Comparison of ENCODE assay signal across 14 cellular contexts in the genomic region with DNA sequence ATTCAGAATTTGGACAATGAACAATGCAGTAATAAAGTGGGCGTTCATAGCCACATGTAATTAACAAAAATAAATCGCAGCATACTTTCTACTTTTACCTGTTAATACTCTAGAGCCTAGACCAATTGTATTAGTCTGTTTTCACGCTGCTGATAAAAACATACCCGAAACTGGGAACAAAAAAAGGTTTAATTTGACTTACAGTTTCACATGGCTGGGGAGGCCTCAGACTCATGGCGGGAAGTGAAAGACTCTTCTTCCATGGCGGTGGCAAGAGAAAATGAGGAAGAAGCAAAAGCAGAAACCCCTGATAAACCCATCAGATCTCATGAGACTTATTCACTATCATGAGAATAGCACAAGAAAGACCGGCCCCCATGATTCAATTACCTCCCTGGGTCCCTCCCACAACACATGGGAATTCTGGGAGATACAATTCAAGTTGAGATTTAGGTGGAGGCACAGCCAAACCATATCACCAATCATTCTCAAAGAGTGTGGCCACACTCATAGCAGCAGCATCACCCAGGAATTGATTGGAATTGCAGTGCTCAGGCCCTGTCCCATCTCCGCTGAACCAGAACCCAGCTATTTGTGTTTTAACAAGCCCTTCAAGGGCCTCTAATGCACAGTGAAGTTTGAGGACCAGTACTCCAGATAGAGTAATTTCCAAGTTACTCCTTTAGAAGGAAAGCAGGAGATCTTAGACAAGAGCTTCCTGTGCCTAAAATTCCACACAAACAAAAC.
DNase-seq lines count a peak whose midpoint lies in the region; ATAC-seq and TF ChIP-seq lines count a peak whose summit lies in the region.
"Had no signal": no experiment of that assay in that cellular context is flagged by ENCODE, and none has a peak within 500 bp of the region (broad histone marks: within the 10 kb centered on the region; RNA-seq: fewer than 3 reads in every experiment).

No MANE protein-coding gene starts in this region.

- DNase-seq in memory B cell (ENCODE audit: low spot score in 2 of 2) = peak; percentile 25 to 49
- DNase-seq in SK-N-SH = no peak
- no peak for DNase-seq in HEK293T (ENCODE audit: extremely low spot score)
- no peak for DNase-seq in stimulated activated CD4-positive, alpha-beta T cell treated with anti-CD3 and anti-CD28 coated beads, Interleukin-4, amount 100 ng/mL, for 1 hour
- DNase-seq in SKM-1 (lab: John Stamatoyannopoulos, UW; ENCODE audit: unreplicated experiment) = no peak
- DNase-seq: activated CD4-positive, CD25-positive, alpha-beta regulatory T cell treated with anti-CD3 and anti-CD28 coated beads, Interleukin-2, amount 50 U/mL, for 72 hours; activated gamma-delta T cell; COR-L47; Right ventricle myocardium superior; trophoblast cell had no signal

- H4K20me1 ChIP-seq in SK-N-SH (ENCODE audit: insufficient read depth) = no peaks in the 10 kb centered on the region

- no peak overlapping the region for H3K9ac ChIP-seq in SK-N-SH

- H3K4me3 ChIP-seq in SK-N-SH (ENCODE audit: low read depth in 2 of 2, low read length in 1 of 2) = no peak overlapping the region
- H3K4me3 ChIP-seq: cardiac muscle cell had no signal

- TF ChIP-seq EP300 in SK-N-SH (IDR thresholded peaks at IDR 0.05; ENCODE audit: borderline replicate concordance in 1 of 2, low read depth in 1 of 2, low read length in 1 of 2) = no peak

- WGBS in SK-N-SH (ENCODE audit: low lambda C conversion rate) = 69% methylated on average over 8 of the region's 8 CpGs

- CTCF ChIA-PET in SK-N-SH (lab: Yijun Ruan, JAX) = interaction anchor here (0.6 kb wide), 1 partner anchor 440 kb away, joined by 3 read pairs; no protein-coding TSS in a partner anchor
- CTCF ChIA-PET in HEK293T (lab: Yijun Ruan, JAX) = no interaction called here

- H3K4me2 ChIP-seq in SK-N-SH = no peak overlapping the region

- H3K27ac ChIP-seq in SK-N-SH (ENCODE audit: low read depth in 2 of 2, low read length in 1 of 2) = no peak overlapping the region
- H3K27ac ChIP-seq: cardiac muscle cell had no signal

- no peaks in the 10 kb centered on the region for H3K36me3 ChIP-seq in SK-N-SH (replicated peaks in 1 of 2; ENCODE audit: control insufficient read depth in 1 of 2, insufficient read depth in 2 of 2, low read length in 1 of 2)
- H3K36me3 ChIP-seq: cardiac muscle cell had no signal

- peak overlapping the region; percentile 83 for H3K27ac Mint-ChIP-seq in memory B cell

- TF ChIP-seq RAD21 in SK-N-SH (IDR thresholded peaks at IDR 0.05; ENCODE audit: low read length) = no peak

- no peaks in the 10 kb centered on the region for H3K79me2 ChIP-seq in SK-N-SH (ENCODE audit: insufficient read depth)

- no peaks in the 10 kb centered on the region for H3F3A ChIP-seq in SK-N-SH (replicated peaks; ENCODE audit: insufficient read depth)

- no peak for TF ChIP-seq CTCF in SK-N-SH (IDR thresholded peaks at IDR 0.05)

- H3K4me1 ChIP-seq in SK-N-SH (ENCODE audit: control insufficient read depth in 1 of 2, insufficient read depth in 2 of 2, low read depth in 1 of 2, low read length in 1 of 2) = peaks cover 0 to 10% of the 10 kb centered on the region in 2 experiments; a peak in 2 of 4 replicates

- H3K36me3 Mint-ChIP-seq in memory B cell = no peaks in the 10 kb centered on the region

- ATAC-seq in GM18909 (IDR thresholded peaks at IDR 0.05; ENCODE audit: poor library complexity, unreplicated experiment) (peak; percentile 64), GM21717 (IDR thresholded peaks at IDR 0.05; ENCODE audit: unreplicated experiment) (peak; percentile 85), HG03280 (IDR thresholded peaks at IDR 0.05; ENCODE audit: unreplicated experiment) (peak; percentile 66), memory B cell (ENCODE audit: low read depth) (peak; percentile 81)

- no peaks in the 10 kb centered on the region for H3K27me3 ChIP-seq in SK-N-SH (ENCODE audit: insufficient read depth)
- H3K27me3 ChIP-seq: cardiac muscle cell had no signal

- no peaks in the 10 kb centered on the region for H3K9me3 ChIP-seq in SK-N-SH

- no peaks in the 10 kb centered on the region for H3K9me3 Mint-ChIP-seq in memory B cell

- POLR2A ChIA-PET in SK-N-SH (lab: Yijun Ruan, JAX) (no interaction called here), HEK293T (lab: Yijun Ruan, JAX) (no interaction called here)

- H2AFZ ChIP-seq in SK-N-SH (ENCODE audit: low read depth) = no peak overlapping the region

- H3K27me3 Mint-ChIP-seq in memory B cell = no peaks in the 10 kb centered on the region

- peaks cover 30% of the 10 kb centered on the region for H3K4me1 Mint-ChIP-seq in memory B cell

- peak overlapping the region; percentile 43 for H3K4me3 Mint-ChIP-seq in memory B cell

- H3K9me2 ChIP-seq in SK-N-SH = no peaks in the 10 kb centered on the region

TF ChIP-seq in SK-N-SH, 30 proteins besides CTCF, POLR2A, EP300 and RAD21 (continues in another document):
- no peak for TF ChIP-seq ELF1 (IDR thresholded peaks at IDR 0.05)
- no peak for TF ChIP-seq RCOR1 (IDR thresholded peaks at IDR 0.05; ENCODE audit: low read length)
- TF ChIP-seq, protein P1, sequence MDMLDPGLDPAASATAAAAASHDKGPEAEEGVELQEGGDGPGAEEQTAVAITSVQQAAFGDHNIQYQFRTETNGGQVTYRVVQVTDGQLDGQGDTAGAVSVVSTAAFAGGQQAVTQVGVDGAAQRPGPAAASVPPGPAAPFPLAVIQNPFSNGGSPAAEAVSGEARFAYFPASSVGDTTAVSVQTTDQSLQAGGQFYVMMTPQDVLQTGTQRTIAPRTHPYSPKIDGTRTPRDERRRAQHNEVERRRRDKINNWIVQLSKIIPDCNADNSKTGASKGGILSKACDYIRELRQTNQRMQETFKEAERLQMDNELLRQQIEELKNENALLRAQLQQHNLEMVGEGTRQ (IDR thresholded peaks at IDR 0.05; ENCODE audit: borderline replicate concordance, low read depth, low read length) = no peak
- TF ChIP-seq JUND (IDR thresholded peaks at IDR 0.05) = no peak
- TF ChIP-seq RXRA (IDR thresholded peaks at IDR 0.05; ENCODE audit: borderline replicate concordance, low read depth) = no peak
- TF ChIP-seq, protein P2, sequence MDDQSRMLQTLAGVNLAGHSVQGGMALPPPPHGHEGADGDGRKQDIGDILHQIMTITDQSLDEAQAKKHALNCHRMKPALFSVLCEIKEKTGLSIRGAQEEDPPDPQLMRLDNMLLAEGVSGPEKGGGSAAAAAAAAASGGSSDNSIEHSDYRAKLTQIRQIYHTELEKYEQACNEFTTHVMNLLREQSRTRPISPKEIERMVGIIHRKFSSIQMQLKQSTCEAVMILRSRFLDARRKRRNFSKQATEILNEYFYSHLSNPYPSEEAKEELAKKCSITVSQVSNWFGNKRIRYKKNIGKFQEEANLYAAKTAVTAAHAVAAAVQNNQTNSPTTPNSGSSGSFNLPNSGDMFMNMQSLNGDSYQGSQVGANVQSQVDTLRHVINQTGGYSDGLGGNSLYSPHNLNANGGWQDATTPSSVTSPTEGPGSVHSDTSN (IDR thresholded peaks at IDR 0.05) = no peak
- TF ChIP-seq SIN3A (IDR thresholded peaks at IDR 0.05; ENCODE audit: borderline replicate concordance, low read depth, low read length) = no peak
- no peak for TF ChIP-seq FOSL2 (IDR thresholded peaks at IDR 0.05; ENCODE audit: borderline replicate concordance, low read depth)
- TF ChIP-seq RFX5 (IDR thresholded peaks at IDR 0.05; ENCODE audit: low read length) = no peak

TF ChIP-seq in HEK293T, 16 proteins besides CTCF, POLR2A, EP300 and RAD21:
- TF ChIP-seq FOXK2 (IDR thresholded peaks at IDR 0.05) (no peak), BHLHE40 (IDR thresholded peaks at IDR 0.05; ENCODE audit: borderline replicate concordance) (no peak), LEF1 (IDR thresholded peaks at IDR 0.05; ENCODE audit: borderline replicate concordance) (no peak), HDGF (IDR thresholded peaks at IDR 0.05; ENCODE audit: borderline replicate concordance) (no peak)
TF ChIP-seq in HEK293T: peak in this region for 0.

Comparison
In these comparisons a context has a peak if more than half of its experiments do, and no peak if none do; other contexts are left out.
1. DNase-seq: peak in memory B cell (2 of 2); none in SK-N-SH (single experiment), HEK293T (single experiment), stimulated activated CD4-positive, alpha-beta T cell treated with anti-CD3 and anti-CD28 coated beads, Interleukin-4, amount 100 ng/mL, for 1 hour (single experiment) and SKM-1 (single experiment).
2. Peak in every context shown above with its lines, with median percentiles within 50 percentile points of each other: ATAC-seq.